8 cellular contexts compared by ENCODE assay signal in genomic region chr10:24383681-24384106, GRCh38.
DNase-seq lines count a peak whose midpoint lies in the region; ATAC-seq, FAIRE-seq and TF ChIP-seq lines count a peak whose summit lies in the region.

No MANE protein-coding gene starts in this region.

- peak overlapping the region; percentile 92 for H3K27ac ChIP-seq in brain microvascular endothelial cell
- H3K27ac ChIP-seq in keratinocyte (ENCODE audit: control insufficient read depth, insufficient read depth, low read length), result peak overlapping the region; percentile 96

- FAIRE-seq in keratinocyte (lab: Jason Lieb, UNC), result no peak

- DNase-seq in EH (ENCODE audit: low read depth) (peak; percentile 71), NCI-H774 (lab: John Stamatoyannopoulos, UW) (peak; percentile 5), brain microvascular endothelial cell (peak; percentile 99), keratinocyte (ENCODE audit: low read depth, low spot score) (peak; percentile 91), foreskin melanocyte (no peak)
- DNase-seq in stimulated activated CD4-positive, alpha-beta T cell treated with anti-CD3 and anti-CD28 coated beads, Interleukin-4, amount 100 ng/mL, for 24 hours, result peak; percentile 26

- peak overlapping the region; percentile 83 for H3K9ac ChIP-seq in keratinocyte (ENCODE audit: control insufficient read depth, extremely low read depth, insufficient read depth, low read length)

- H3K36me3 ChIP-seq in brain microvascular endothelial cell (replicated peaks), result no peaks in the 10 kb centered on the region
- peaks cover 4 to 5% of the 10 kb centered on the region in 2 experiments for H3K36me3 ChIP-seq in keratinocyte (ENCODE audit: control insufficient read depth in 2 of 2, extremely low read depth in 1 of 2, insufficient read depth in 2 of 2, low read length in 2 of 2)

- no peaks in the 10 kb centered on the region for H3K79me2 ChIP-seq in keratinocyte (ENCODE audit: control insufficient read depth, insufficient read depth, low read length)

- TF ChIP-seq CTCF in brain microvascular endothelial cell (IDR thresholded peaks at IDR 0.05; ENCODE audit: low read depth, low read length, missing control alignments) (peak; percentile 69), keratinocyte (optimal IDR thresholded peaks at IDR 0.05 in 1 of 3, IDR thresholded peaks at IDR 0.05 in 1 of 3, conservative IDR thresholded peaks at IDR 0.05 in 1 of 3; ENCODE audit: extremely low read depth in 1 of 3, insufficient read depth in 2 of 3, low read length in 3 of 3) (peak; percentile 46 to 82 (median 69))

- peaks cover 24% of the 10 kb centered on the region for H3K4me1 ChIP-seq in keratinocyte (ENCODE audit: control insufficient read depth, extremely low read depth, insufficient read depth, low read length)

- no peaks in the 10 kb centered on the region for H3K9me3 ChIP-seq in keratinocyte (ENCODE audit: control insufficient read depth, low read depth, low read length)

- dilution Hi-C loops in keratinocyte (cut with MboI; ENCODE audit: extremely low pct_ligation_motif_present, low sequenced_read_pairs), result no loop called here

- ATAC-seq in GM19324 (IDR thresholded peaks at IDR 0.05; ENCODE audit: low FRiP score, unreplicated experiment), result peak; percentile 88
- peak; percentile 90 for ATAC-seq in HG03159 (IDR thresholded peaks at IDR 0.05; ENCODE audit: unreplicated experiment)

- peak overlapping the region; percentile 45 for H2AFZ ChIP-seq in keratinocyte (ENCODE audit: control insufficient read depth, low read length)

- in situ Hi-C loops in brain microvascular endothelial cell (cut with HindIII; ENCODE audit: low pct_ligation_motif_present, low sequenced_read_pairs), result no loop called here

- no peaks in the 10 kb centered on the region for H4K20me1 ChIP-seq in keratinocyte (ENCODE audit: control insufficient read depth, extremely low read depth, insufficient read depth, low read length)

- H3K4me2 ChIP-seq in keratinocyte (ENCODE audit: control insufficient read depth, extremely low read depth, insufficient read depth, low read depth, low read length), result peak overlapping the region; percentile 84

- H3K4me3 ChIP-seq in brain microvascular endothelial cell (ENCODE audit: low read depth, low read length) (no peak overlapping the region), keratinocyte (ENCODE audit: control insufficient read depth in 2 of 3, extremely low read depth in 1 of 3, insufficient read depth in 2 of 3, low read depth in 1 of 3, low read length in 3 of 3) (peak overlapping the region; percentile 3 to 61 (median 54))

- H3K27me3 ChIP-seq in brain microvascular endothelial cell (replicated peaks), result no peaks in the 10 kb centered on the region
- H3K27me3 ChIP-seq in keratinocyte (ENCODE audit: control insufficient read depth, extremely low read depth, insufficient read depth, low read length), result no peaks in the 10 kb centered on the region

- no peaks in the 10 kb centered on the region for H3K9me1 ChIP-seq in keratinocyte (ENCODE audit: control insufficient read depth, extremely low read depth, insufficient read depth, low read length)
